Comparison of ENCODE assay signal across 13 cellular contexts in the genomic region with DNA sequence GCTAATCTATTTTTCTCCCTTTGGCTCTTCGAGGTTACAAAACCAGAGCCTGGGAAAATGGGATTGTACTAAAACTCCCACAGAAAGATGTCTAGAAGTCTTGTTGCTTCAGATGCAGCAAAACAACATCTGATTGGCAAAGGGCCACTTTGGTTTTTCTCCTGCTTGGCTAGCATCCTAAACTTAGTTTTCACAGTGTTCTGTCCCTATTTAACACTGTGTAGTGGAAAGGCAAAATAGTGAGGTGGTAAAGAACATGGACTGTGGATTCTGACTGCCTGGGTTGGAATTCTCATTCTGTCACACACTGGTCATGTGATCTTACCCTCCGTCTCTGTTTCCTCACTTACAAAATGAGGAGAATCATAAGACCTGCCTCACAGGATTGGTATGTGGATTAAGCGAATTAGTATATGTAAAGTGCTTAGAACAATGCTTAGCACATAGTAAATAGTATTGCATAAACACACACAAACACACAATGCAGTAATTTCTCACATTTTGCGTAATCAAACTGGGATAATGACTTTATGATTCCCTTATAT. TPM values are rescaled to one million over a fixed set of nuclear protein-coding genes. Genes with fewer than 3 reads are reported as not detected.
DNase-seq lines count a peak whose midpoint lies in the region; TF ChIP-seq lines count a peak whose summit lies in the region.
"Had no signal": no experiment of that assay in that cellular context is flagged by ENCODE, and none has a peak within 500 bp of the region (broad histone marks: within the 10 kb centered on the region; RNA-seq: fewer than 3 reads in every experiment).

No MANE protein-coding gene starts in this region.

- POLR2A ChIA-PET in Caco-2 (lab: Charles Lee): no interaction called here

- no peaks in the 10 kb centered on the region for H3K36me3 Mint-ChIP-seq in activated T-helper 2 cell treated with anti-CD3 and anti-CD28 coated beads, Interferon-gamma antibody, Interleukin-2, Interleukin-4, amounts not matched to agents 10 μg/mL and 5 μg/mL and 100 μg/mL, durations not matched to agents 14 hours and 24 hours and 36 hours (ENCODE audit: low read depth)
- H3K36me3 Mint-ChIP-seq in Caco-2 (ENCODE audit: insufficient read depth, unreplicated experiment): no peaks in the 10 kb centered on the region

- H3K9ac ChIP-seq in parathyroid adenoma: no peak overlapping the region

- H3K36me3 ChIP-seq in parathyroid adenoma (ENCODE audit: control insufficient read depth, insufficient read depth, low read length) (no peaks in the 10 kb centered on the region), Caco-2 (ENCODE audit: control insufficient read depth, insufficient read depth, low read length) (no peaks in the 10 kb centered on the region)
- H3K36me3 ChIP-seq: esophagus squamous epithelium, suprapubic skin had no signal

- H3K4me3 ChIP-seq in foreskin fibroblast (ENCODE audit: low read depth in 1 of 2, low read length in 2 of 2): no peak overlapping the region
- H3K4me3 ChIP-seq in parathyroid adenoma (ENCODE audit: low read depth, low read length): no peak overlapping the region
- no peak overlapping the region for H3K4me3 ChIP-seq in Caco-2 (ENCODE audit: low read depth, low read length)
- H3K4me3 ChIP-seq: esophagus squamous epithelium, suprapubic skin had no signal

- H3K27me3 Mint-ChIP-seq in activated T-helper 2 cell treated with anti-CD3 and anti-CD28 coated beads, Interferon-gamma antibody, Interleukin-2, Interleukin-4, amounts not matched to agents 10 μg/mL and 5 μg/mL and 100 μg/mL, durations not matched to agents 14 hours and 24 hours and 36 hours (ENCODE audit: low read depth): peaks cover 8% of the 10 kb centered on the region
- H3K27me3 Mint-ChIP-seq in Caco-2 (ENCODE audit: insufficient read depth, unreplicated experiment): no peaks in the 10 kb centered on the region
- H3K27me3 Mint-ChIP-seq: activated B cell treated with CpG ODN at 0.5 μM for 24 hours had no signal

- H3K27me3 ChIP-seq in parathyroid adenoma (ENCODE audit: control insufficient read depth, insufficient read depth, low read length) (no peaks in the 10 kb centered on the region), Caco-2 (replicated peaks; ENCODE audit: control insufficient read depth, insufficient read depth, low read length) (no peaks in the 10 kb centered on the region)
- H3K27me3 ChIP-seq: esophagus squamous epithelium, suprapubic skin had no signal

- no peak overlapping the region for H3K4me3 Mint-ChIP-seq in activated T-helper 2 cell treated with anti-CD3 and anti-CD28 coated beads, Interferon-gamma antibody, Interleukin-2, Interleukin-4, amounts not matched to agents 10 μg/mL and 5 μg/mL and 100 μg/mL, durations not matched to agents 14 hours and 24 hours and 36 hours (ENCODE audit: low read depth)
- H3K4me3 Mint-ChIP-seq in Caco-2 (ENCODE audit: unreplicated experiment): no peak overlapping the region
- H3K4me3 Mint-ChIP-seq: activated B cell treated with CpG ODN at 0.5 μM for 24 hours; activated naive CD4-positive, alpha-beta T cell treated with anti-CD3 and anti-CD28 coated beads for 36 hours had no signal

- no peak overlapping the region for H3K27ac ChIP-seq in parathyroid adenoma
- H3K27ac ChIP-seq: esophagus squamous epithelium, suprapubic skin had no signal

- H2AFZ ChIP-seq in parathyroid adenoma: no peak overlapping the region

- H3K79me2 ChIP-seq in parathyroid adenoma: no peaks in the 10 kb centered on the region

- peaks cover 3% of the 10 kb centered on the region for H3K4me1 Mint-ChIP-seq in activated T-helper 2 cell treated with anti-CD3 and anti-CD28 coated beads, Interferon-gamma antibody, Interleukin-2, Interleukin-4, amounts not matched to agents 10 μg/mL and 5 μg/mL and 100 μg/mL, durations not matched to agents 14 hours and 24 hours and 36 hours (ENCODE audit: low read depth)
- H3K4me1 Mint-ChIP-seq in Caco-2 (ENCODE audit: low read depth, unreplicated experiment): peaks cover 18% of the 10 kb centered on the region
- H3K4me1 Mint-ChIP-seq: activated B cell treated with CpG ODN at 0.5 μM for 24 hours had no signal

- H3K27ac Mint-ChIP-seq in activated T-helper 2 cell treated with anti-CD3 and anti-CD28 coated beads, Interferon-gamma antibody, Interleukin-2, Interleukin-4, amounts not matched to agents 10 μg/mL and 5 μg/mL and 100 μg/mL, durations not matched to agents 14 hours and 24 hours and 36 hours: no peak overlapping the region
- H3K27ac Mint-ChIP-seq in Caco-2 (ENCODE audit: unreplicated experiment): no peak overlapping the region
- H3K27ac Mint-ChIP-seq: activated B cell treated with CpG ODN at 0.5 μM for 24 hours; activated naive CD4-positive, alpha-beta T cell treated with anti-CD3 and anti-CD28 coated beads for 36 hours had no signal

- no TSS peak for BruUV-seq in Caco-2 (replicated peaks; lab: Mats Ljungman, UMichigan)

- no peak for TF ChIP-seq CTCF in foreskin fibroblast (IDR thresholded peaks at IDR 0.05; ENCODE audit: low read depth, low read length)
- no peak for TF ChIP-seq CTCF in parathyroid adenoma (IDR thresholded peaks at IDR 0.05)
- no peak for TF ChIP-seq CTCF in Caco-2 (IDR thresholded peaks at IDR 0.05; ENCODE audit: insufficient read depth in 1 of 2, low read depth in 1 of 2, low read length in 1 of 2, severe bottlenecking in 1 of 2, unreplicated experiment in 1 of 2)

- H3K4me2 ChIP-seq in parathyroid adenoma (ENCODE audit: low read length): peak overlapping the region; percentile 36

- H3K9me3 Mint-ChIP-seq in activated T-helper 2 cell treated with anti-CD3 and anti-CD28 coated beads, Interferon-gamma antibody, Interleukin-2, Interleukin-4, amounts not matched to agents 10 μg/mL and 5 μg/mL and 100 μg/mL, durations not matched to agents 14 hours and 24 hours and 36 hours: no peaks in the 10 kb centered on the region
- H3K9me3 Mint-ChIP-seq in Caco-2 (ENCODE audit: unreplicated experiment): no peaks in the 10 kb centered on the region
- H3K9me3 Mint-ChIP-seq: activated B cell treated with CpG ODN at 0.5 μM for 24 hours; activated naive CD4-positive, alpha-beta T cell treated with anti-CD3 and anti-CD28 coated beads for 36 hours had no signal

- DNase-seq in EL (peak; percentile 79), amniotic stem cell (lab: John Stamatoyannopoulos, UW) (peak; percentile 45), foreskin fibroblast (peak; percentile 86 to 88), Caco-2 (no peak), cerebellum (ENCODE audit: low spot score) (no peak), UCSD-AML1 (lab: John Stamatoyannopoulos, UW; ENCODE audit: unreplicated experiment) (no peak)
- no peak for DNase-seq in activated T-helper 2 cell treated with anti-CD3 and anti-CD28 coated beads, Interferon-gamma antibody, Interleukin-2, Interleukin-4, amounts not matched to agents 10 μg/mL and 5 μg/mL and 100 μg/mL, durations not matched to agents 14 hours and 24 hours and 36 hours (ENCODE audit: low spot score)
- DNase-seq: activated B cell treated with CpG ODN at 0.5 μM for 24 hours; activated naive CD4-positive, alpha-beta T cell treated with anti-CD3 and anti-CD28 coated beads for 36 hours; esophagus squamous epithelium; NCI-H1417 treated with DMSO at 0.1 percent for 48 hours had no signal

- H3K9me3 ChIP-seq in parathyroid adenoma (ENCODE audit: control insufficient read depth, low read length) (no peaks in the 10 kb centered on the region), Caco-2 (no peaks in the 10 kb centered on the region; the same call in 1 of the 2 replicates)
- H3K9me3 ChIP-seq: esophagus squamous epithelium, suprapubic skin had no signal

- CTCF ChIA-PET in Caco-2 (lab: Charles Lee): no interaction called here

- H3K4me1 ChIP-seq in parathyroid adenoma (peaks cover 5% of the 10 kb centered on the region), Caco-2 (peaks cover 12% of the 10 kb centered on the region)

- intact Hi-C loops in activated T-helper 2 cell treated with anti-CD3 and anti-CD28 coated beads, Interferon-gamma antibody, Interleukin-2, Interleukin-4, amounts not matched to agents 10 μg/mL and 5 μg/mL and 100 μg/mL, durations not matched to agents 14 hours and 24 hours and 36 hours (cut with micrococcal nuclease): loop anchor here (2.0 kb wide), 1 partner anchor 22 kb away; no protein-coding TSS in a partner anchor
- intact Hi-C loops in Caco-2 (cut with micrococcal nuclease; ENCODE audit: unreplicated experiment): no loop called here

RNA-seq across cellular contexts. Expression of a gene that starts 23.5 kb away (rescaled TPM):
- total RNA-seq in activated T-helper 2 cell treated with anti-CD3 and anti-CD28 coated beads, Interferon-gamma antibody, Interleukin-2, Interleukin-4, amounts not matched to agents 10 μg/mL and 5 μg/mL and 100 μg/mL, durations not matched to agents 14 hours and 24 hours and 36 hours: 2.6 and 3.0 TPM in 2 replicates
- total RNA-seq in Caco-2 (2022): 25.4 and 26.1 TPM in 2 replicates
- 10.6 TPM for total RNA-seq in cerebellum

Comparison
In these comparisons a context has a peak if more than half of its experiments do, and no peak if none do; other contexts are left out.
1. DNase-seq: peak in EL (single experiment), amniotic stem cell (single experiment) and foreskin fibroblast (2 of 2); none in activated T-helper 2 cell treated with anti-CD3 and anti-CD28 coated beads, Interferon-gamma antibody, Interleukin-2, Interleukin-4, amounts not matched to agents 10 μg/mL and 5 μg/mL and 100 μg/mL, durations not matched to agents 14 hours and 24 hours and 36 hours (single experiment), Caco-2 (0 of 2), cerebellum (single experiment) and UCSD-AML1 (single experiment).